Comparison of ENCODE assay signal across 20 cellular contexts in genomic region chr3:47002490-47003410, GRCh38. TPM values are rescaled to one million over a fixed set of nuclear protein-coding genes. Genes with fewer than 3 reads are reported as not detected.
DNase-seq lines count a peak whose midpoint lies in the region; ATAC-seq, FAIRE-seq and TF ChIP-seq lines count a peak whose summit lies in the region.
"Had no signal": no experiment of that assay in that cellular context is flagged by ENCODE, and none has a peak within 500 bp of the region (broad histone marks: within the 10 kb centered on the region; RNA-seq: fewer than 3 reads in every experiment).

No MANE protein-coding gene starts in this region.

- H3K9me3 ChIP-seq in right cardiac atrium (ENCODE audit: control insufficient read depth, low read length) (no peaks in the 10 kb centered on the region), heart left ventricle (no peaks in the 10 kb centered on the region), Loucy (ENCODE audit: insufficient read depth, low read depth, low read length) (no peaks in the 10 kb centered on the region)
- H3K9me3 ChIP-seq: transverse colon had no signal

- no peaks in the 10 kb centered on the region for H3K9me2 ChIP-seq in Loucy (replicated peaks; ENCODE audit: low read depth, low read length)

- H3K4me1 ChIP-seq in right cardiac atrium (ENCODE audit: control insufficient read depth, insufficient read depth, low read length) (no peaks in the 10 kb centered on the region), heart left ventricle (no peaks in the 10 kb centered on the region), Loucy (ENCODE audit: insufficient read depth, low read length, poor library complexity, severe bottlenecking) (peaks cover under 1% of the 10 kb centered on the region)

- no peak overlapping the region for H3K9ac ChIP-seq in Loucy (ENCODE audit: low read depth, low read length, poor library complexity, severe bottlenecking)
- H3K9ac ChIP-seq: KMS-11 had no signal

- peak in 2 of 3 donors; percentile 55 to 60 for DNase-seq in right cardiac atrium
- no peak for DNase-seq in heart left ventricle
- DNase-seq in iPS-NIHi7 (ENCODE audit: extremely low spot score) = peak; percentile 88
- DNase-seq in type B pancreatic cell (ENCODE audit: extremely low spot score, unreplicated experiment) = no peak
- no peak for DNase-seq in activated CD8-positive, alpha-beta memory T cell treated with anti-CD3 and anti-CD28 coated beads, Interleukin-2, amount 50 U/mL, for 48 hours
- DNase-seq in frontal cortex (ENCODE audit: low spot score in 2 of 2) = no peak
- DNase-seq in activated CD4-positive, alpha-beta T cell treated with anti-CD3 and anti-CD28 coated beads, Interleukin-2, amount 10 ng/mL, durations not matched to agents 24 days and 14 days = no peak
- DNase-seq: activated CD4-positive, alpha-beta T cell treated with anti-CD3 and anti-CD28 coated beads, Interleukin-2, amount 50 U/mL, for 1 hour; activated T-cell treated with anti-CD3 and anti-CD28 coated beads, Interleukin-2, amount 50 U/mL, for 4 hours; NCI-H146; NCI-H345; retina; SHP77 treated with DMSO at 0.1 percent for 48 hours; stimulated activated CD4-positive, alpha-beta T cell treated with anti-CD3 and anti-CD28 coated beads, Interleukin-4, amount 100 ng/mL, for 4 hours; T1000; transverse colon had no signal

- no peak overlapping the region for H2AFZ ChIP-seq in Loucy (ENCODE audit: low read length)

- no peaks in the 10 kb centered on the region for H3K79me2 ChIP-seq in Loucy (ENCODE audit: insufficient read depth, low read length)

- H3K27me3 Mint-ChIP-seq in type B pancreatic cell = no peaks in the 10 kb centered on the region
- H3K27me3 Mint-ChIP-seq in activated CD4-positive, alpha-beta T cell treated with anti-CD3 and anti-CD28 coated beads, Interleukin-2, amount 10 ng/mL, durations not matched to agents 24 days and 14 days = no peaks in the 10 kb centered on the region
- H3K27me3 Mint-ChIP-seq: dendritic cell treated with granulocyte-macrophage colony-stimulating factor and Interleukin-4, amounts not matched to agents 40 ng/mL and 50 ng/mL, for 4 days had no signal

- H3K36me3 ChIP-seq in heart left ventricle = peaks cover 0 to 96% (median 42%) of the 10 kb centered on the region in 9 donors
- peaks cover 84% of the 10 kb centered on the region; the same call in 1 of the 2 replicates for H3K36me3 ChIP-seq in Loucy (ENCODE audit: insufficient read depth, low read length)

- no peak overlapping the region for H3K4me3 ChIP-seq in right cardiac atrium (ENCODE audit: low read length)
- no peak overlapping the region for H3K4me3 ChIP-seq in heart left ventricle
- no peak overlapping the region for H3K4me3 ChIP-seq in Loucy (ENCODE audit: low read length, poor library complexity, severe bottlenecking)
- H3K4me3 ChIP-seq: transverse colon had no signal

- no peak overlapping the region for H3K4me3 Mint-ChIP-seq in type B pancreatic cell
- H3K4me3 Mint-ChIP-seq in activated CD4-positive, alpha-beta T cell treated with anti-CD3 and anti-CD28 coated beads, Interleukin-2, amount 10 ng/mL, durations not matched to agents 24 days and 14 days = no peak overlapping the region
- H3K4me3 Mint-ChIP-seq: activated T-cell treated with anti-CD3 and anti-CD28 coated beads, Interleukin-2, amount 50 U/mL, for 4 hours; dendritic cell treated with granulocyte-macrophage colony-stimulating factor and Interleukin-4, amounts not matched to agents 40 ng/mL and 50 ng/mL, for 4 days had no signal

- 85% methylated on average over 36 of the region's 36 CpGs for WGBS in right cardiac atrium
- 86 to 91% (median 87%) methylated on average over 21 to 36 of the region's 36 CpGs for WGBS in heart left ventricle, 4 donors

- peak overlapping the region; percentile 76 for H3K27ac Mint-ChIP-seq in type B pancreatic cell
- H3K27ac Mint-ChIP-seq in activated CD4-positive, alpha-beta T cell treated with anti-CD3 and anti-CD28 coated beads, Interleukin-2, amount 10 ng/mL, durations not matched to agents 24 days and 14 days = no peak overlapping the region
- H3K27ac Mint-ChIP-seq: dendritic cell treated with granulocyte-macrophage colony-stimulating factor and Interleukin-4, amounts not matched to agents 40 ng/mL and 50 ng/mL, for 4 days had no signal

- intact Hi-C loops in right cardiac atrium (cut with DNase I) = loop anchor here in 2 of 4 donors (10.0 kb wide), 1 partner anchor 298 kb away; the partner anchor contains the start of gene TMIE (in 2 of the 2)
- intact Hi-C loops in heart left ventricle (cut with DNase I) = loop anchor here in 2 of 10 donors (10.0 kb wide), 1 partner anchor 298 kb away; the partner anchor contains the start of gene TMIE (in 2 of the 2)
- intact Hi-C loops in activated CD4-positive, alpha-beta T cell treated with anti-CD3 and anti-CD28 coated beads, Interleukin-2, amount 10 ng/mL, durations not matched to agents 24 days and 14 days (cut with micrococcal nuclease) = no loop called here

- H3K9me3 Mint-ChIP-seq in type B pancreatic cell = no peaks in the 10 kb centered on the region
- no peaks in the 10 kb centered on the region for H3K9me3 Mint-ChIP-seq in activated CD4-positive, alpha-beta T cell treated with anti-CD3 and anti-CD28 coated beads, Interleukin-2, amount 10 ng/mL, durations not matched to agents 24 days and 14 days
- H3K9me3 Mint-ChIP-seq: activated T-cell treated with anti-CD3 and anti-CD28 coated beads, Interleukin-2, amount 50 U/mL, for 4 hours; dendritic cell treated with granulocyte-macrophage colony-stimulating factor and Interleukin-4, amounts not matched to agents 40 ng/mL and 50 ng/mL, for 4 days had no signal

- H3K27ac ChIP-seq in right cardiac atrium (ENCODE audit: low read length) = no peak overlapping the region
- H3K27ac ChIP-seq in heart left ventricle = no peak overlapping the region
- H3K27ac ChIP-seq: KMS-11, transverse colon had no signal

- ATAC-seq in right cardiac atrium = no peak
- ATAC-seq in heart left ventricle = no peak
- ATAC-seq: activated T-cell treated with anti-CD3 and anti-CD28 coated beads, Interleukin-2, amount 50 U/mL, for 4 hours; esophagus mucosa had no signal

- no peak overlapping the region for H3K4me2 ChIP-seq in Loucy (ENCODE audit: low read depth, low read length, poor library complexity, severe bottlenecking)
- H3K4me2 ChIP-seq: KMS-11 had no signal

- no peaks in the 10 kb centered on the region for H4K20me1 ChIP-seq in Loucy (ENCODE audit: insufficient read depth, low read length, poor library complexity, severe bottlenecking)

- peaks cover 3% of the 10 kb centered on the region for H3K36me3 Mint-ChIP-seq in type B pancreatic cell
- peaks cover 61% of the 10 kb centered on the region for H3K36me3 Mint-ChIP-seq in activated CD4-positive, alpha-beta T cell treated with anti-CD3 and anti-CD28 coated beads, Interleukin-2, amount 10 ng/mL, durations not matched to agents 24 days and 14 days (ENCODE audit: low read depth)

- H3F3A ChIP-seq in Loucy (ENCODE audit: low read depth) = no peaks in the 10 kb centered on the region

- TF ChIP-seq CTCF in heart left ventricle (IDR thresholded peaks at IDR 0.05) = no peak
- TF ChIP-seq CTCF in Loucy (conservative IDR thresholded peaks at IDR 0.05; ENCODE audit: low read length) = peak; percentile 40; the same call in 1 of the 2 replicates
- no peak for TF ChIP-seq CTCF in type B pancreatic cell (conservative IDR thresholded peaks at IDR 0.05)

- H3K27me3 ChIP-seq in right cardiac atrium (ENCODE audit: control insufficient read depth, insufficient read depth) (no peaks in the 10 kb centered on the region), heart left ventricle (no peaks in the 10 kb centered on the region), Loucy (ENCODE audit: insufficient read depth, low read length, poor library complexity, severe bottlenecking) (no peaks in the 10 kb centered on the region)
- H3K27me3 ChIP-seq: transverse colon had no signal

- peaks cover 4% of the 10 kb centered on the region for H3K4me1 Mint-ChIP-seq in type B pancreatic cell (ENCODE audit: unreplicated experiment)
- peaks cover 7% of the 10 kb centered on the region for H3K4me1 Mint-ChIP-seq in activated CD4-positive, alpha-beta T cell treated with anti-CD3 and anti-CD28 coated beads, Interleukin-2, amount 10 ng/mL, durations not matched to agents 24 days and 14 days

- no peak for TF ChIP-seq POLR2A in heart left ventricle (IDR thresholded peaks at IDR 0.05)

- FAIRE-seq in frontal cortex (lab: Jason Lieb, UNC) = no peak

RNA-seq across cellular contexts. Expression of gene NBEAL2, which starts 23.3 kb away (rescaled TPM):
- 10 to 100 TPM; 15.9 to 20.1 (median 17.3) TPM for total RNA-seq in right cardiac atrium
- 13.7 TPM for polyA plus RNA-seq in right cardiac atrium
- 10 to 100 TPM in 6 of 9 donors, 1 to 10 TPM in 3; 8.1 to 41.1 (median 12.0) TPM for total RNA-seq in heart left ventricle
- polyA plus RNA-seq in heart left ventricle = 10 to 100 TPM; 16.3 to 45.7 TPM
- total RNA-seq in type B pancreatic cell (ENCODE audit: low replicate concordance) = 115 and 241 TPM in 2 replicates
- total RNA-seq in frontal cortex = 4.9 TPM
- 115 and 119 TPM in 2 replicates for total RNA-seq in activated CD4-positive, alpha-beta T cell treated with anti-CD3 and anti-CD28 coated beads, Interleukin-2, amount 10 ng/mL, durations not matched to agents 24 days and 14 days

RNA-seq across cellular contexts. Expression of gene CCDC12, which starts 26.2 kb away (rescaled TPM):
- total RNA-seq in right cardiac atrium (10 to 100 TPM; 31.2 to 37.7 (median 34.2) TPM), heart left ventricle (10 to 100 TPM; 27.1 to 36.8 (median 33.3) TPM), type B pancreatic cell (ENCODE audit: low replicate concordance) (46.7 and 49.7 TPM in 2 replicates), frontal cortex (25.3 TPM)
- polyA plus RNA-seq in right cardiac atrium (58.0 TPM), heart left ventricle (100 to 1,000 TPM in 1 of 2 donors, 10 to 100 TPM in 1; 83.5 to 120 TPM)
- 55.3 and 66.2 TPM in 2 replicates for total RNA-seq in activated CD4-positive, alpha-beta T cell treated with anti-CD3 and anti-CD28 coated beads, Interleukin-2, amount 10 ng/mL, durations not matched to agents 24 days and 14 days

Comparison
In these comparisons a context has a peak if more than half of its experiments do, and no peak if none do; other contexts are left out.
1. DNase-seq: peak in right cardiac atrium (2 of 3) and iPS-NIHi7 (single experiment); none in heart left ventricle (0 of 5), type B pancreatic cell (single experiment), activated CD8-positive, alpha-beta memory T cell treated with anti-CD3 and anti-CD28 coated beads, Interleukin-2, amount 50 U/mL, for 48 hours (single experiment), frontal cortex (0 of 2) and activated CD4-positive, alpha-beta T cell treated with anti-CD3 and anti-CD28 coated beads, Interleukin-2, amount 10 ng/mL, durations not matched to agents 24 days and 14 days (single experiment).